In the genomic region with DNA sequence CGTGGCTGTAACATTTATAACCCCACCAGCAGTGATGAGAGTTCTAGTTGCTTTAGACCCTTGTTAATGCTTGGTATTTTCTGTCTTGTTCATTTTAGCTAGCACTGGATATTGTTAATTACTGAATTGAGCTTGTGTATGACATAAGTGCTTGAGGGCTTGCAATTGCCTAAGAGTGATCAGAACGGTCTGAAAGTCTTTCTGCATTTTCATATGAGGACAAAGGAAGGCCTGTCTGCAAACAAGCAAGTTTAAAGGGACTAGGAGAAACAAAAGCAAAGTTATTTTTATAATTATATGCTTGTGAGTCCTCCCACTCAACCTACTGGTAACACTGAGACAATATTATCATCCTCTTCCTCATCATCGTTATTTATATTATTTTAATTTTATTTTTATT, we compare ENCODE assay signal across 19 cellular contexts.
"Had no signal": no experiment of that assay in that cellular context is flagged by ENCODE, and none has a peak within 500 bp of the region (broad histone marks: within the 10 kb centered on the region; RNA-seq: fewer than 3 reads in every experiment).

No MANE protein-coding gene starts in this region.

- DNase-seq: activated CD4-positive, alpha-beta T cell treated with anti-CD3 and anti-CD28 coated beads for 36 hours; activated CD4-positive, alpha-beta T cell treated with anti-CD3 and anti-CD28 coated beads, Interleukin-2, amount 50 U/mL, for 48 hours; activated gamma-delta T cell; adrenal gland; effector CD4-positive, alpha-beta T cell; esophagus squamous epithelium; glutamatergic neuron; left colon; right cardiac atrium; stimulated activated CD4-positive, alpha-beta T cell treated with anti-CD3 and anti-CD28 coated beads, Interleukin-15, amount 100 ng/mL, for 24 hours; stimulated activated CD4-positive, alpha-beta T cell treated with anti-CD3 and anti-CD28 coated beads, Interleukin-2, amount 100 ng/mL, for 48 hours; T-cell; transverse colon had no signal

- H3K4me1 ChIP-seq: prostate gland had no signal

- H3K4me3 ChIP-seq: adrenal gland, esophagus squamous epithelium, lung, prostate gland, skin epidermis, suprapubic skin, transverse colon had no signal

- ATAC-seq: activated CD4-positive, alpha-beta T cell treated with anti-CD3 and anti-CD28 coated beads for 36 hours; activated naive CD4-positive, alpha-beta T cell treated with anti-CD3 and anti-CD28 coated beads, Interleukin-2, amount 50 U/mL, for 72 hours; left colon; right cardiac atrium; T-cell; WTC11 had no signal

- H3K36me3 ChIP-seq: adrenal gland, esophagus squamous epithelium, prostate gland, suprapubic skin, transverse colon had no signal

- H3K27ac ChIP-seq: adrenal gland, esophagus squamous epithelium, prostate gland, suprapubic skin, transverse colon had no signal

- H3K9me3 ChIP-seq: adrenal gland, esophagus squamous epithelium, prostate gland, suprapubic skin, transverse colon had no signal

- H3K27me3 ChIP-seq: adrenal gland, esophagus squamous epithelium, suprapubic skin, transverse colon had no signal
